Comparison of ENCODE assay signal across 1 cellular context in the genomic region with DNA sequence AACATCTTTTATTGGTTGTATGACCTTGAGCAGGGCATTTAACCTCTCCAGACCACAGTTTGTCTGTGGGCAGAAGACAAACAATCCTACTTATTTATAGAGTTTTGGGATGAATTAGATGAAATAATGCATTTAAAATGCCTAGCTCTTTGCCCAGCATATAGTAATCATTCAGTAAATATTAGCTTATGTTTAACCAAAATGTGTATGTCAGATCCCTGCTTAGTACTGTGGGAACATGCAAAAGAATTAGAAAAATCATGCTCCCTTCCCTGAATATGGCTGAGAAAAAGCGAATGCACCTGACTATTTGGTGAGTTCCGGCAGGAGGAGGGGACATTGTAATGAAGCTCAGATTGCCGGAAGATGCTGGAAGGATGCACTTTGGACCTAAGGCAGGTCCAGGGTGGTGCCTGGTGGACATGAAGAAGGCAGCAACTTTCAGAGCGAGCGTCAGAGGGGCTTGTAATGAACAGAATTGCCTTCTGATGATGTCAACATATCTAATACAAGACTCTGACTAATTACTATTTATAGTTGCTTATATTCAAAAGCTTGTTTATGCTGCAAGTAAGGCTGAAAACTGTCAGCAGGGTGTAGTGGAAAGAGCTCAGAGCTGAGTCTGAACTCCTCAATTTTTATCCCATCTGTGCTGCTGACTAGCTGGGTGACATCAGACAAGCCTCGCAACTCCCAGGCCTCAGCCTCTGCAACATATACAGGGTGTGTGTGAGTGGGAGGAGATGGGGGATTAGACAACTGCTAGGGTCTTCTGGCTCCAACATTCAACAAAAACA.
TF ChIP-seq lines count a peak whose summit lies in the region.

No MANE protein-coding gene starts in this region.

TF ChIP-seq in HEK293, 187 proteins besides CTCF, POLR2A, EP300 and RAD21 (continued from another document):
- TF ChIP-seq, protein P1, sequence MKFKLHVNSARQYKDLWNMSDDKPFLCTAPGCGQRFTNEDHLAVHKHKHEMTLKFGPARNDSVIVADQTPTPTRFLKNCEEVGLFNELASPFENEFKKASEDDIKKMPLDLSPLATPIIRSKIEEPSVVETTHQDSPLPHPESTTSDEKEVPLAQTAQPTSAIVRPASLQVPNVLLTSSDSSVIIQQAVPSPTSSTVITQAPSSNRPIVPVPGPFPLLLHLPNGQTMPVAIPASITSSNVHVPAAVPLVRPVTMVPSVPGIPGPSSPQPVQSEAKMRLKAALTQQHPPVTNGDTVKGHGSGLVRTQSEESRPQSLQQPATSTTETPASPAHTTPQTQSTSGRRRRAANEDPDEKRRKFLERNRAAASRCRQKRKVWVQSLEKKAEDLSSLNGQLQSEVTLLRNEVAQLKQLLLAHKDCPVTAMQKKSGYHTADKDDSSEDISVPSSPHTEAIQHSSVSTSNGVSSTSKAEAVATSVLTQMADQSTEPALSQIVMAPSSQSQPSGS (tag by site-specific recombination; IDR thresholded peaks at IDR 0.05; ENCODE audit: low read depth) = no peak
- TF ChIP-seq ZNF660 (tag by site-specific recombination; IDR thresholded peaks at IDR 0.05) (peak; percentile 48; the same call in 1 of the 2 replicates), ZNF600 (tag by site-specific recombination; IDR thresholded peaks at IDR 0.05) (peak; percentile 65), ZNF184 (tag by site-specific recombination; IDR thresholded peaks at IDR 0.05) (peak; percentile 48), ZFHX2 (tag by site-specific recombination; conservative IDR thresholded peaks at IDR 0.05) (peak; percentile 57), ZNF629 (tag by site-specific recombination; IDR thresholded peaks at IDR 0.05) (peak; percentile 75)
- TF ChIP-seq, protein P2, sequence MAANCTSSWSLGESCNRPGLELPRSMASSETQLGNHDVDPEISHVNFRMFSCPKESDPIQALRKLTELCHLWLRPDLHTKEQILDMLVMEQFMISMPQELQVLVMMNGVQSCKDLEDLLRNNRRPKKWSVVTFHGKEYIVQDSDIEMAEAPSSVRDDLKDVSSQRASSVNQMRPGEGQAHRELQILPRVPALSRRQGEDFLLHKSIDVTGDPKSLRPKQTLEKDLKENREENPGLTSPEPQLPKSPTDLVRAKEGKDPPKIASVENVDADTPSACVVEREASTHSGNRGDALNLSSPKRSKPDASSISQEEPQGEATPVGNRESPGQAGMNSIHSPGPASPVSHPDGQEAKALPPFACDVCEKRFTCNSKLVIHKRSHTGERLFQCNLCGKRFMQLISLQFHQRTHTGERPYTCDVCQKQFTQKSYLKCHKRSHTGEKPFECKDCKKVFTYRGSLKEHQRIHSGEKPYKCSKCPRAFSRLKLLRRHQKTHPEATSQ (tag by site-specific recombination; IDR thresholded peaks at IDR 0.05) = no peak
